Comparison of ENCODE assay signal across 17 cellular contexts in the genomic region with DNA sequence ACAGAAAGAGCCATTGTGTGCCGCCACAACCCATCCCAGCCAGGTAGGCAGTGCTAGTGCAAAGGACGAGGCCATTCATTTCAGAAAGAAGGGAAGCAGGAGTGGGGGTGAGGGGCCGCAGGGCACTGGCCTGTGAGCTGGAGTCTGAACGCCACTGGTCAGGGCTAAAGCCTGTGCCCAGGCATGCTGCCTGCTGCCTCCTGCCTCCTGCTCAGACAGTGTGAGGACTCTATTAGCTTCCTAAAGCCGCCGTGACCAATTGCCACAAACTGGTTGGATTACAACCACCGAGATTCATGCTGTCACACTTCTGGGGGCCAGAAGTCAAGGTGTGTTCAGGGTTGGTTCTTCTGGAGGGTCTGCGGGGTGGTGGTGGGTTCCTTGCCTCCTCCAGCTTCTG. TPM values are rescaled to one million over a fixed set of nuclear protein-coding genes. Genes with fewer than 3 reads are reported as not detected.
A peak's percentile ranks its signal among the peaks of the same experiment; 100 is the strongest.
DNase-seq lines count a peak whose midpoint lies in the region; ATAC-seq and TF ChIP-seq lines count a peak whose summit lies in the region.
"Had no signal": no experiment of that assay in that cellular context is flagged by ENCODE, and none has a peak within 500 bp of the region (broad histone marks: within the 10 kb centered on the region; RNA-seq: fewer than 3 reads in every experiment).

No MANE protein-coding gene starts in this region.

- DNase-seq in natural killer cell treated with Interleukin-12 subunit alpha and Interleukin-12 subunit beta and Interleukin-15 and Interleukin-18, amount 100 ng/mL, for 72 hours (ENCODE audit: low spot score): peak; percentile 31
- DNase-seq in natural killer cell (no peak), trophoblast cell (no peak), GM13977 (ENCODE audit: low spot score) (no peak)
- DNase-seq: AML-193; Caco-2; Calu3; CD4-positive, alpha-beta T cell; CD8-positive, alpha-beta T cell; DMS79 treated with DMSO at 0.1 percent for 48 hours; GF-D8 had no signal

- no peaks in the 10 kb centered on the region for H3K9me3 Mint-ChIP-seq in natural killer cell treated with Interleukin-12 subunit alpha and Interleukin-12 subunit beta and Interleukin-15 and Interleukin-18, amount 100 ng/mL, for 72 hours
- H3K9me3 Mint-ChIP-seq in natural killer cell: no peaks in the 10 kb centered on the region
- H3K9me3 Mint-ChIP-seq: CD4-positive, alpha-beta T cell had no signal

- no peak overlapping the region for H3K4ac ChIP-seq in trophoblast cell (ENCODE audit: low read depth, low read length)

- H4K12ac ChIP-seq in trophoblast cell (ENCODE audit: low read depth, low read length): no peak overlapping the region

- TF ChIP-seq CTCF in natural killer cell (IDR thresholded peaks at IDR 0.05): no peak
- no peak for TF ChIP-seq CTCF in GM13977 (IDR thresholded peaks at IDR 0.05; ENCODE audit: extremely low read depth, insufficient read depth, missing control alignments)

- no peak overlapping the region for H3K9ac ChIP-seq in trophoblast cell (ENCODE audit: low read length)
- H3K9ac ChIP-seq: BLaER1 treated with 17β-estradiol and CSF1 and Interleukin-3, amounts not matched to agents 10 nM and 100 nM had no signal

- peaks cover 0 to 2% of the 10 kb centered on the region in 2 donors for H3K4me1 Mint-ChIP-seq in natural killer cell treated with Interleukin-12 subunit alpha and Interleukin-12 subunit beta and Interleukin-15 and Interleukin-18, amount 100 ng/mL, for 72 hours (ENCODE audit: low read depth in 2 of 2)
- no peaks in the 10 kb centered on the region for H3K4me1 Mint-ChIP-seq in natural killer cell
- H3K4me1 Mint-ChIP-seq: B cell had no signal

- intact Hi-C loops in natural killer cell (cut with micrococcal nuclease): no loop called here

- peaks cover 0 to 2% of the 10 kb centered on the region in 2 donors for H3K27me3 Mint-ChIP-seq in natural killer cell treated with Interleukin-12 subunit alpha and Interleukin-12 subunit beta and Interleukin-15 and Interleukin-18, amount 100 ng/mL, for 72 hours
- no peaks in the 10 kb centered on the region for H3K27me3 Mint-ChIP-seq in natural killer cell (ENCODE audit: low read depth in 2 of 2)
- H3K27me3 Mint-ChIP-seq: B cell; CD4-positive, alpha-beta T cell had no signal

- no peak overlapping the region for H2AFZ ChIP-seq in trophoblast cell (ENCODE audit: insufficient read depth, low read length, poor library complexity)

- no peak overlapping the region for H3K4me2 ChIP-seq in trophoblast cell (ENCODE audit: low read length)
- H3K4me2 ChIP-seq: A549; BLaER1 treated with 17β-estradiol and CSF1 and Interleukin-3, amounts not matched to agents 10 nM and 100 nM had no signal

- H2BK12ac ChIP-seq in trophoblast cell (ENCODE audit: low read length): no peak overlapping the region

- peak in 1 of 2 donors; percentile 33 for ATAC-seq in natural killer cell treated with Interleukin-12 subunit alpha and Interleukin-12 subunit beta and Interleukin-15 and Interleukin-18, amount 100 ng/mL, for 72 hours
- ATAC-seq in natural killer cell (no peak), SK-N-SH treated with all-trans-retinoic acid at 6 μM for 48 hours (no peak)
- ATAC-seq: A549; CD8-positive, alpha-beta T cell had no signal

- no peak overlapping the region for H4K8ac ChIP-seq in trophoblast cell (ENCODE audit: low read depth, low read length)

- peak overlapping the region; percentile 15 for H3K18ac ChIP-seq in trophoblast cell (ENCODE audit: low read length)

- H2BK5ac ChIP-seq in trophoblast cell (ENCODE audit: low read depth, low read length, poor library complexity): no peak overlapping the region

- no peaks in the 10 kb centered on the region for H3K27me3 ChIP-seq in trophoblast cell (ENCODE audit: insufficient read depth, low read length)
- H3K27me3 ChIP-seq: BLaER1 treated with 17β-estradiol and CSF1 and Interleukin-3, amounts not matched to agents 10 nM and 100 nM had no signal

- H3K79me2 ChIP-seq in trophoblast cell (ENCODE audit: control insufficient read depth, insufficient read depth, low read length, poor library complexity): no peaks in the 10 kb centered on the region

- WGBS in trophoblast cell (ENCODE audit: extremely low coverage, insufficient coverage, insufficient read length): no CpG with 5 or more reads among the region's 8 CpGs

- no peak overlapping the region for H2BK120ac ChIP-seq in trophoblast cell (ENCODE audit: insufficient read depth, low read length, poor library complexity)

- H3K27ac ChIP-seq in trophoblast cell (ENCODE audit: low read depth, low read length): no peak overlapping the region
- H3K27ac ChIP-seq: 22Rv1; A549; BLaER1 treated with 17β-estradiol and CSF1 and Interleukin-3, amounts not matched to agents 10 nM and 100 nM; C4-2B had no signal

- H3K36me3 Mint-ChIP-seq in natural killer cell treated with Interleukin-12 subunit alpha and Interleukin-12 subunit beta and Interleukin-15 and Interleukin-18, amount 100 ng/mL, for 72 hours: no peaks in the 10 kb centered on the region
- H3K36me3 Mint-ChIP-seq in natural killer cell: no peaks in the 10 kb centered on the region
- H3K36me3 Mint-ChIP-seq: CD8-positive, alpha-beta T cell had no signal

- in situ Hi-C loops in GM13977 (cut with MboI; ENCODE audit: low pct_unique_long_range_greater_than_20kb, low sequenced_read_pairs, unreplicated experiment): no loop called here

- H3K36me3 ChIP-seq in trophoblast cell (ENCODE audit: control insufficient read depth in 1 of 2, insufficient read depth in 2 of 2, low read length in 2 of 2): no peaks in the 10 kb centered on the region
- H3K36me3 ChIP-seq: BLaER1 treated with 17β-estradiol and CSF1 and Interleukin-3, amounts not matched to agents 10 nM and 100 nM had no signal

- H3K14ac ChIP-seq in trophoblast cell (ENCODE audit: low read length): no peak overlapping the region

- no peak overlapping the region for H4K91ac ChIP-seq in trophoblast cell (ENCODE audit: low read depth, low read length)

- H3K23ac ChIP-seq in trophoblast cell (ENCODE audit: low read length): no peak overlapping the region

- no peak overlapping the region for H3K4me3 Mint-ChIP-seq in natural killer cell treated with Interleukin-12 subunit alpha and Interleukin-12 subunit beta and Interleukin-15 and Interleukin-18, amount 100 ng/mL, for 72 hours
- no peak overlapping the region for H3K4me3 Mint-ChIP-seq in natural killer cell
- H3K4me3 Mint-ChIP-seq: B cell; CD4-positive, alpha-beta T cell; CD8-positive, alpha-beta T cell had no signal

- peak overlapping the region; percentile 16 for H2AK5ac ChIP-seq in trophoblast cell (ENCODE audit: low read length)

- H3K4me3 ChIP-seq in trophoblast cell (ENCODE audit: low read depth, low read length): no peak overlapping the region
- H3K4me3 ChIP-seq: A549; BLaER1 treated with 17β-estradiol and CSF1 and Interleukin-3, amounts not matched to agents 10 nM and 100 nM had no signal

- H3K4me1 ChIP-seq in trophoblast cell (ENCODE audit: control insufficient read depth in 1 of 2, insufficient read depth in 2 of 2, low read length in 2 of 2): no peaks in the 10 kb centered on the region
- H3K4me1 ChIP-seq: A549; BLaER1 treated with 17β-estradiol and CSF1 and Interleukin-3, amounts not matched to agents 10 nM and 100 nM; Caco-2 had no signal

- peaks cover 9% of the 10 kb centered on the region for H3K9me3 ChIP-seq in trophoblast cell (ENCODE audit: insufficient read depth, low read depth, low read length)
- H3K9me3 ChIP-seq: Caco-2 had no signal

- peaks cover 3% of the 10 kb centered on the region for H3K79me1 ChIP-seq in trophoblast cell (ENCODE audit: low read length)

- H3K27ac Mint-ChIP-seq in natural killer cell treated with Interleukin-12 subunit alpha and Interleukin-12 subunit beta and Interleukin-15 and Interleukin-18, amount 100 ng/mL, for 72 hours: no peak overlapping the region
- H3K27ac Mint-ChIP-seq in natural killer cell: no peak overlapping the region
- H3K27ac Mint-ChIP-seq: B cell; CD4-positive, alpha-beta T cell; CD8-positive, alpha-beta T cell had no signal

TF ChIP-seq in SK-N-SH treated with all-trans-retinoic acid at 6 μM for 48 hours, 23 proteins besides CTCF, POLR2A, EP300 and RAD21:
- no peak for TF ChIP-seq ZFP3 (CRISPR knock-in tag; IDR thresholded peaks at IDR 0.05)

RNA-seq across cellular contexts. Expression of a gene that starts 21.2 kb away (rescaled TPM):
- under 1 TPM in 1 of 2 donors, not detected in 1; 0.33 TPM for total RNA-seq in natural killer cell treated with Interleukin-12 subunit alpha and Interleukin-12 subunit beta and Interleukin-15 and Interleukin-18, amount 100 ng/mL, for 72 hours
- total RNA-seq in natural killer cell: 1 to 10 TPM; 4.4 to 5.5 (median 4.6) TPM
- polyA plus RNA-seq in trophoblast cell (2013): 301 and 313 TPM in 2 replicates

Comparison
In these comparisons a context has a peak if more than half of its experiments do, and no peak if none do; other contexts are left out.
1. RNA of a gene that starts 21.2 kb away (total RNA-seq): 4.4 to 5.5 TPM in natural killer cell; 0.33 TPM in natural killer cell treated with Interleukin-12 subunit alpha and Interleukin-12 subunit beta and Interleukin-15 and Interleukin-18, amount 100 ng/mL, for 72 hours; every median in the first group is over 4 times any median in the second.